8 cellular contexts compared by ENCODE assay signal in the genomic region with DNA sequence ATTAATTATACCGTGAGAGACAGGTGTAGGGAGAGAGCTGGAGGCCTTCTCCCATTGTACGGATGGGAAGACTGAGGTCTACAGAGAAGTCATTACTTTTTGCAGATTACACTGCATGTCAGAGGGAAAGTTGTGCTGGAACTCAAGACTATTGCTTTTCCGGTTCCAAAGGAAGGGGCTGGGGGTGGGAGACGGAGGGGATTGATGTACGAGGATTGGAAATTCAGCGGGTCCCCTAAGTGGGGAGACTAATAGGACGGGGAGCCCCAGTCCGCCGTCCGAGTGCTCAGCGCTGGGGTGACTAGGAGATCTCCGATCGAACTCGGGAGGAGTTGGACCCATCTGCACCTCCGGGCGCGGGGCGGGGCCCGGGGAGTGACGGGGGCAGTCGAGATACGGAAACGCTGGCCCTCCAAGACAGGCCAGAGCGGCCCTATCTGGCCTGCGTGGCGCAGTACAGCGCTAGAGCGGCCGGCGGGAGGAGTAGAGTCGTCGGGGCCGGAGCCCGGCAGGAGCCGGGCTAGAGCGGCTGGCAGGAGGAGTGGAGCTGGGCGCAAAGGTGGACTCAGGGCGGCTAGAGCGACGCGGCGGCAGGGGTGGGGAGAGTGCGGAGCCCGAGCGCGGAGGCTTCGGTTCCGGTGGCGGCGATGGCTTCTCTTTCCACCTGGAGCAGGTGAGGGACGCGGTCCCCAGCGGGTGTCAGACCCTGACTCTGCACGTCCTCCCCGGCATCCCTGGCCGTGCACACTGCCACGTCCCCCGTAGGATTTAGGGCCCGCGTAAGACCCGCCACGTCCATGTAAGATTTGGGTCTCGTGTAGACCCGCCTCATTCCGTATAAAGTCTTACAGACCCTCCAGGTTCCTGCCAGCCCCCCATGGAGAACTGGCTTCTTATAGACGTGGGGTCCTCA. TPM values are rescaled to one million over a fixed set of nuclear protein-coding genes. Genes with fewer than 3 reads are reported as not detected.
DNase-seq lines count a peak whose midpoint lies in the region; ATAC-seq, FAIRE-seq and TF ChIP-seq lines count a peak whose summit lies in the region.

No MANE protein-coding gene starts in this region.

- peak; percentile 89 for TF ChIP-seq POLR2A in GM12891 (IDR thresholded peaks at IDR 0.05; ENCODE audit: low read depth, low read length)

- H3K9me3 ChIP-seq in heart right ventricle (no peaks in the 10 kb centered on the region), upper lobe of right lung (no peaks in the 10 kb centered on the region)

- H3K4me3 ChIP-seq in heart right ventricle (peak overlapping the region; percentile 79 to 99 (median 96)), upper lobe of right lung (peak overlapping the region; percentile 99)

- TF ChIP-seq CTCF in heart right ventricle (IDR thresholded peaks at IDR 0.05) (peak in 5 of 9 donors; percentile 14 to 53 (median 43)), upper lobe of right lung (IDR thresholded peaks at IDR 0.05) (peak; percentile 24)

- WGBS in heart right ventricle, 2 donors: 1% methylated on average over 64 to 66 of the region's 66 CpGs

- H3K27ac ChIP-seq in heart right ventricle (peak overlapping the region; percentile 89 to 99 (median 94)), upper lobe of right lung (peak overlapping the region; percentile 94)

- peaks cover 0 to 25% (median 1%) of the 10 kb centered on the region in 9 donors for H3K36me3 ChIP-seq in heart right ventricle
- H3K36me3 ChIP-seq in upper lobe of right lung: peaks cover 12% of the 10 kb centered on the region

- peak; percentile 96 for DNase-seq in GM12891 (ENCODE audit: insufficient read length, low spot score)
- DNase-seq in NCI-H1417 treated with DMSO at 0.1 percent for 48 hours (lab: John Stamatoyannopoulos, UW): peak; percentile 86
- DNase-seq in T follicular helper cell (ENCODE audit: low read depth): peak; percentile 66
- DNase-seq in amniotic epithelial cell (ENCODE audit: low read depth): peak; percentile 96
- peak; percentile 94 to 95 for DNase-seq in heart right ventricle
- peak; percentile 99 for DNase-seq in posterior vena cava (ENCODE audit: low spot score)
- DNase-seq in upper lobe of right lung: peak; percentile 98

- FAIRE-seq in GM12891 (lab: Jason Lieb, UNC): peak; percentile 98

- intact Hi-C loops in heart right ventricle (cut with DNase I): loop anchor here in 5 of 10 donors (1.0 to 10.0 kb wide), 4 partner anchors 23 to 73 kb away; partner anchors contain the start of genes RPS19 (in 3 of the 5) and RABAC1 (in 2 of the 5)
- intact Hi-C loops in posterior vena cava (cut with DNase I): no loop called here
- intact Hi-C loops in upper lobe of right lung (cut with DNase I): no loop called here

- H3K27me3 ChIP-seq in heart right ventricle (no peaks in the 10 kb centered on the region), upper lobe of right lung (no peaks in the 10 kb centered on the region)

- peaks cover 9 to 59% (median 37%) of the 10 kb centered on the region in 9 donors for H3K4me1 ChIP-seq in heart right ventricle
- H3K4me1 ChIP-seq in upper lobe of right lung: peaks cover 50% of the 10 kb centered on the region

- peak; percentile 75 for ATAC-seq in HG02763 (IDR thresholded peaks at IDR 0.05; ENCODE audit: unreplicated experiment)
- ATAC-seq in heart right ventricle: peak; percentile 96 to 98 (median 98)
- peak; percentile 90 for ATAC-seq in upper lobe of right lung

TF ChIP-seq in GM12891, 5 proteins besides CTCF, POLR2A, EP300 and RAD21:
- peak; percentile 72; the same call in 1 of the 2 replicates for TF ChIP-seq TAF1 (IDR thresholded peaks at IDR 0.05; ENCODE audit: low read depth, low read length)
- peak; percentile 72 for TF ChIP-seq POLR2AphosphoS5 (IDR thresholded peaks at IDR 0.05; ENCODE audit: low read depth, low read length)
- no peak for TF ChIP-seq SPI1 (IDR thresholded peaks at IDR 0.05; ENCODE audit: low read depth, low read length)
- peak; percentile 43 for TF ChIP-seq POU2F2 (IDR thresholded peaks at IDR 0.05; ENCODE audit: low read depth, low read length)

RNA-seq across cellular contexts. Expression of gene ARHGEF1, which starts 1.1 kb away (rescaled TPM):
- polyA plus RNA-seq in GM12891 (2012; ENCODE audit: low read depth, missing spikeins): 125 TPM
- total RNA-seq in heart right ventricle (10 to 100 TPM; 20.2 to 57.7 (median 25.9) TPM), posterior vena cava (10 to 100 TPM; 73.4 to 73.7 TPM), upper lobe of right lung (197 TPM)
- polyA plus RNA-seq in heart right ventricle: 100 to 1,000 TPM in 1 of 2 donors, 10 to 100 TPM in 1; 33.4 to 143 TPM

RNA-seq across cellular contexts. Expression of gene CD79A, which starts 7.0 kb away (rescaled TPM):
- polyA plus RNA-seq in GM12891 (2012; ENCODE audit: low read depth, missing spikeins): 466 TPM
- total RNA-seq in heart right ventricle: 1 to 10 TPM in 1 of 10 donors, under 1 TPM in 2, not detected in 7; 0.17 to 1.4 (median 0.18) TPM
- polyA plus RNA-seq in heart right ventricle: under 1 TPM in 1 of 2 donors, not detected in 1; 0.39 TPM
- total RNA-seq in posterior vena cava: under 1 TPM; 0.52 to 0.97 TPM
- 1.4 TPM for total RNA-seq in upper lobe of right lung

RNA-seq across cellular contexts. Expression of gene RPS19, which starts 24.0 kb away (rescaled TPM):
- 7,698 TPM for polyA plus RNA-seq in GM12891 (2012; ENCODE audit: low read depth, missing spikeins)
- total RNA-seq in heart right ventricle (1,000 to 10,000 TPM in 1 of 10 donors, 100 to 1,000 TPM in 9; 446 to 1,030 (median 578) TPM), posterior vena cava (1,000 to 10,000 TPM in 1 of 2 donors, 100 to 1,000 TPM in 1; 982 to 1,008 TPM), upper lobe of right lung (1,667 TPM)
- polyA plus RNA-seq in heart right ventricle: 1,000 to 10,000 TPM; 1,092 to 1,996 TPM

RNA-seq across cellular contexts. Expression of gene DMRTC2, which starts 39.2 kb away (rescaled TPM):
- polyA plus RNA-seq in GM12891 (2012; ENCODE audit: low read depth, missing spikeins): not detected
- not detected for total RNA-seq in heart right ventricle
- polyA plus RNA-seq in heart right ventricle: not detected
- not detected for total RNA-seq in posterior vena cava
- total RNA-seq in upper lobe of right lung: not detected

RNA-seq across cellular contexts. Expression of gene LYPD4, which starts 39.6 kb away (rescaled TPM):
- polyA plus RNA-seq in GM12891 (2012; ENCODE audit: low read depth, missing spikeins): not detected
- total RNA-seq in heart right ventricle (not detected), posterior vena cava (not detected), upper lobe of right lung (not detected)
- polyA plus RNA-seq in heart right ventricle: not detected

Comparison
In these comparisons a context has a peak if more than half of its experiments do, and no peak if none do; other contexts are left out.
1. Peak in every context shown above with its lines: DNase-seq, ATAC-seq, H3K4me3 ChIP-seq and H3K27ac ChIP-seq.